8 cellular contexts compared by ENCODE assay signal in the genomic region with DNA sequence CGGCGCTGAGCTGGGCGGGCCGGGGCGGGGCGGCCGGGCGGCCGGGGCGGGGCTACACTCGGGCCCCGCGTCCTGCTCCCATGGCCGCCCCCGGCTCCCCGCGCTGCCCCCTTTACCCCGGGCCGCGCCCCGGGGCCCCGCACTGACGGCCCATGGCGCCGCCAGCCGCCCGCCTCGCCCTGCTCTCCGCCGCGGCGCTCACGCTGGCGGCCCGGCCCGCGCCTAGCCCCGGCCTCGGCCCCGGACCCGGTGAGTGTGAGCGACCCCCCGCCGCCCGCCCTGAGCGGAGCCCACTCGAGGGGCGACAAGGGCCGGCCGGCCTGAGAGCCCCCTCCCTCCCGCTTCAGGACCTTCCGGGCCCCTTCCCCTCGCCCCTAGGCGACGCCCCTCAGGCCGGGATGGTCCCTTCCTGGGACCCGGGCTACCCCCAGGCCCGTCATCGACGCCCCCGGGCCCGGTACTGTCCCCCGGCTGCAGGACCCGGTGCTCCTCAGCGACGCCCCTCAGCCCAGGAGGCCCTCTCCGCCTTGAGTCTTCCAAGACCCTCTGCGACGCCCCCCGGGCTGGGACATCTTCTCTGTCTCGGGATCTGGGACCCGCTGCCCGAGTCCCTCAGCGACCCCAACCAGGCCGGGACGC. TPM values are rescaled to one million over a fixed set of nuclear protein-coding genes. Genes with fewer than 3 reads are reported as not detected.
A peak's percentile ranks its signal among the peaks of the same experiment; 100 is the strongest.
DNase-seq lines count a peak whose midpoint lies in the region; ATAC-seq and TF ChIP-seq lines count a peak whose summit lies in the region.

TSS of gene KREMEN1 (plus strand) at position 57 of the 639 bp plus-strand sequence. CDS start at position 153, 96 bp downstream.

- TF ChIP-seq CTCF in HFF-Myc (IDR thresholded peaks at IDR 0.05; ENCODE audit: low read depth, low read length, missing control alignments) (no peak), left ventricle myocardium inferior (IDR thresholded peaks at IDR 0.05; ENCODE audit: borderline replicate concordance) (no peak)

- peaks cover 57% of the 10 kb centered on the region for H3K4me1 ChIP-seq in left ventricle myocardium inferior

- no peak within 1 kb of the TSS for H3K27ac Mint-ChIP-seq in activated CD4-positive, alpha-beta memory T cell treated with anti-CD3 and anti-CD28 coated beads for 36 hours

- H3K9me3 Mint-ChIP-seq in activated CD4-positive, alpha-beta memory T cell treated with anti-CD3 and anti-CD28 coated beads for 36 hours, result no peaks in the 10 kb centered on the region

- intact Hi-C loops in activated CD4-positive, alpha-beta memory T cell treated with anti-CD3 and anti-CD28 coated beads for 36 hours (cut with micrococcal nuclease), result loop anchor here (5.0 to 10.0 kb wide), 2 partner anchors 172 to 191 kb away; partner anchors contain the start of gene ZNRF3
- intact Hi-C loops in left ventricle myocardium inferior (cut with micrococcal nuclease) (no loop called here), sciatic nerve (cut with DNase I) (no loop called here)

- H3K9me3 ChIP-seq in left ventricle myocardium inferior (replicated peaks), result no peaks in the 10 kb centered on the region

- peak within 1 kb of the TSS; percentile 80 for H3K27ac ChIP-seq in left ventricle myocardium inferior (replicated peaks)

- peak within 1 kb of the TSS; percentile 52 for H3K4me3 Mint-ChIP-seq in activated CD4-positive, alpha-beta memory T cell treated with anti-CD3 and anti-CD28 coated beads for 36 hours

- no peaks in the 10 kb centered on the region for H3K36me3 ChIP-seq in left ventricle myocardium inferior

- H3K36me3 Mint-ChIP-seq in activated CD4-positive, alpha-beta memory T cell treated with anti-CD3 and anti-CD28 coated beads for 36 hours, result no peaks in the 10 kb centered on the region

- H3K4me3 ChIP-seq in HFF-Myc (replicated peaks; ENCODE audit: low read depth, low read length) (peak within 1 kb of the TSS; percentile 58), left ventricle myocardium inferior (peak within 1 kb of the TSS; percentile 82)

- H3K4me1 Mint-ChIP-seq in activated CD4-positive, alpha-beta memory T cell treated with anti-CD3 and anti-CD28 coated beads for 36 hours (ENCODE audit: low read depth), result peaks cover 21% of the 10 kb centered on the region

- CTCF ChIA-PET in activated CD4-positive, alpha-beta memory T cell treated with anti-CD3 and anti-CD28 coated beads for 36 hours (lab: Charles Lee), result no interaction called here

- peaks cover 44% of the 10 kb centered on the region for H3K27me3 Mint-ChIP-seq in activated CD4-positive, alpha-beta memory T cell treated with anti-CD3 and anti-CD28 coated beads for 36 hours

- ATAC-seq in sciatic nerve (peak; percentile 36), GM21381 (IDR thresholded peaks at IDR 0.05; ENCODE audit: unreplicated experiment) (no peak)

- POLR2A ChIA-PET in activated CD4-positive, alpha-beta memory T cell treated with anti-CD3 and anti-CD28 coated beads for 36 hours (lab: Charles Lee), result no interaction called here

- peaks cover 10% of the 10 kb centered on the region for H3K27me3 ChIP-seq in left ventricle myocardium inferior (ENCODE audit: low read depth)

- DNase-seq in HFF-Myc (ENCODE audit: extremely low read depth, low read depth) (no peak), left ventricle myocardium inferior (no peak), sciatic nerve (ENCODE audit: low spot score) (no peak), midbrain (lab: John Stamatoyannopoulos, UW) (no peak), NCI-H1417 treated with DMSO at 0.1 percent for 48 hours (lab: John Stamatoyannopoulos, UW) (no peak), NCI-H774 (lab: John Stamatoyannopoulos, UW) (no peak)
- no peak for DNase-seq in activated CD4-positive, alpha-beta memory T cell treated with anti-CD3 and anti-CD28 coated beads for 36 hours

RNA-seq across cellular contexts. Expression of gene KREMEN1, which starts in this region (rescaled TPM):
- under 1 TPM; 0.17 to 0.31 TPM for total RNA-seq in activated CD4-positive, alpha-beta memory T cell treated with anti-CD3 and anti-CD28 coated beads for 36 hours
- total RNA-seq in left ventricle myocardium inferior (102 TPM), sciatic nerve (21.5 TPM)

Comparison
In these comparisons a context has a peak if more than half of its experiments do, and no peak if none do; other contexts are left out.
1. RNA of gene KREMEN1 (total RNA-seq): 102 TPM in left ventricle myocardium inferior (single experiment) and 21.5 TPM in sciatic nerve (single experiment); 0.17 to 0.31 TPM in activated CD4-positive, alpha-beta memory T cell treated with anti-CD3 and anti-CD28 coated beads for 36 hours; every median in the first group is over 10 times any median in the second.